ENCODE assay signal across 32 cellular contexts in genomic region chr1:238302646-238303045, GRCh38.
"Had no signal": no experiment of that assay in that cellular context is flagged by ENCODE, and none has a peak within 500 bp of the region (broad histone marks: within the 10 kb centered on the region; RNA-seq: fewer than 3 reads in every experiment).

No MANE protein-coding gene starts in this region.

- ATAC-seq: activated naive CD4-positive, alpha-beta T cell treated with anti-CD3 and anti-CD28 coated beads, Interleukin-2, amount 50 U/mL, for 72 hours; activated naive CD8-positive, alpha-beta T cell treated with anti-CD3 and anti-CD28 coated beads, Interleukin-2, amount 50 U/mL, for 24 hours; activated T-cell treated with anti-CD3 and anti-CD28 coated beads, Interleukin-2, amount 50 U/mL, for 4 hours; activated T-cell treated with anti-CD3 and anti-CD28 coated beads, Interleukin-2, amount 50 U/mL, for 72 hours; activated T-helper 17 cell treated with anti-CD3 and anti-CD28 coated beads, Interleukin-2, amount 50 U/mL, for 72 hours; body of pancreas had no signal

- H3K36me3 ChIP-seq: adrenal gland, ascending aorta, brain microvascular endothelial cell, breast epithelium, cardiac muscle cell had no signal

- H3K27ac ChIP-seq: adrenal gland, ascending aorta, body of pancreas, brain microvascular endothelial cell, breast epithelium, cardiac muscle cell had no signal

- H3K9me3 ChIP-seq: adrenal gland, ascending aorta, body of pancreas, breast epithelium had no signal

- H3K4me3 ChIP-seq: adrenal gland, ascending aorta, body of pancreas, breast epithelium, cardiac muscle cell had no signal

- H3K4me1 ChIP-seq: adrenal gland, ascending aorta, body of pancreas, breast epithelium had no signal

- DNase-seq: activated effector memory CD4-positive, alpha-beta T cell treated with anti-CD3 and anti-CD28 coated beads, Interleukin-2, amount 50 U/mL, for 16 hours; activated effector memory CD4-positive, alpha-beta T cell treated with Interleukin-2 at 50 U/mL for 16 hours; activated gamma-delta T cell; activated gamma-delta T cell treated with Interleukin-2 at 50 U/mL for 16 hours; activated naive CD4-positive, alpha-beta T cell; activated naive CD4-positive, alpha-beta T cell treated with anti-CD3 and anti-CD28 coated beads for 36 hours; activated naive CD4-positive, alpha-beta T cell treated with anti-CD3 and anti-CD28 coated beads, Interleukin-2, amount 10 ng/mL, durations not matched to agents 7 days and 5 days; activated naive CD4-positive, alpha-beta T cell treated with anti-CD3 and anti-CD28 coated beads, Interleukin-2, amount 50 U/mL, for 16 hours; activated naive CD4-positive, alpha-beta T cell treated with Interleukin-2 at 50 U/mL for 16 hours; activated naive CD8-positive, alpha-beta T cell treated with anti-CD3 and anti-CD28 coated beads for 36 hours; activated naive CD8-positive, alpha-beta T cell treated with anti-CD3 and anti-CD28 coated beads, Interleukin-2, amount 10 ng/mL, durations not matched to agents 7 days and 5 days; activated naive CD8-positive, alpha-beta T cell treated with anti-CD3 and anti-CD28 coated beads, Interleukin-2, amount 50 U/mL, for 24 hours; activated T-cell treated with anti-CD3 and anti-CD28 coated beads, Interleukin-2, amount 50 U/mL, for 1 hour; activated T-cell treated with anti-CD3 and anti-CD28 coated beads, Interleukin-2, amount 50 U/mL, for 24 hours; activated T-cell treated with anti-CD3 and anti-CD28 coated beads, Interleukin-2, amount 50 U/mL, for 4 hours; activated T-cell treated with anti-CD3 and anti-CD28 coated beads, Interleukin-2, amount 50 U/mL, for 48 hours; activated T-cell treated with anti-CD3 and anti-CD28 coated beads, Interleukin-2, amount 50 U/mL, for 72 hours; adrenal gland; amniotic stem cell; amygdala; anterior cingulate cortex; aorta; body of pancreas; brain microvascular endothelial cell; caudate nucleus; central memory CD4-positive, alpha-beta T cell; cerebellar nuclear complex had no signal

- H3K27me3 ChIP-seq: adrenal gland, ascending aorta, body of pancreas, brain microvascular endothelial cell, breast epithelium, cardiac muscle cell had no signal
